In genomic region chr16:85027349-85027967, GRCh38 we compare ENCODE assay signal across 8 cellular contexts. TPM values are rescaled to one million over a fixed set of nuclear protein-coding genes. Genes with fewer than 3 reads are reported as not detected.
DNase-seq lines count a peak whose midpoint lies in the region; ATAC-seq and TF ChIP-seq lines count a peak whose summit lies in the region.

Gene KIAA0513 (plus strand): TSS chr16:85027795. CDS start chr16:85067072, 39,277 bp downstream.

- H3K27ac ChIP-seq in heart left ventricle: peak within 1 kb of the TSS; percentile 24 to 92 (median 79)

- H3K9me3 ChIP-seq in adipocyte (ENCODE audit: control insufficient read depth, low read length): no peaks in the 10 kb centered on the region
- H3K9me3 ChIP-seq in heart left ventricle: peaks cover 0 to 4% (median 0%) of the 10 kb centered on the region in 12 donors

- WGBS in heart left ventricle, 4 donors: 0% methylated on average over 14 to 59 of the region's 59 CpGs

- intact Hi-C loops in heart left ventricle (cut with DNase I): loop anchor here in 2 of 10 donors (1.0 to 5.0 kb wide), 2 partner anchors 16 to 60 kb away; partner anchors contain the start of gene ZDHHC7 (in 2 of the 2)
- intact Hi-C loops in posterior vena cava (cut with DNase I): no loop called here

- peaks cover 22% of the 10 kb centered on the region for H3K27me3 Mint-ChIP-seq in type B pancreatic cell

- ATAC-seq in HG02623 (IDR thresholded peaks at IDR 0.05; ENCODE audit: unreplicated experiment) (peak; percentile 84), heart left ventricle (peak; percentile 68 to 91 (median 88))

- peak within 1 kb of the TSS; percentile 95 for H3K4me3 Mint-ChIP-seq in type B pancreatic cell

- H3K4me3 ChIP-seq in adipocyte (ENCODE audit: low read length): peak within 1 kb of the TSS; percentile 97
- H3K4me3 ChIP-seq in heart left ventricle: peak within 1 kb of the TSS; percentile 55 to 98 (median 80)

- H3K27ac Mint-ChIP-seq in type B pancreatic cell: peak within 1 kb of the TSS; percentile 94

- H3K36me3 Mint-ChIP-seq in type B pancreatic cell: no peaks in the 10 kb centered on the region

- DNase-seq in NCI-H1105 treated with DMSO at 0.1 percent for 48 hours (lab: John Stamatoyannopoulos, UW) (peak; percentile 78), SW 1271 (lab: John Stamatoyannopoulos, UW) (peak; percentile 49 to 87), adipocyte (ENCODE audit: low read depth) (peak; percentile 98), heart left ventricle (peak; percentile 94 to 98 (median 95)), posterior vena cava (ENCODE audit: low spot score) (peak; percentile 98), type B pancreatic cell (ENCODE audit: extremely low spot score, unreplicated experiment) (peak; percentile 99)

- no peaks in the 10 kb centered on the region for H3K27me3 ChIP-seq in adipocyte (replicated peaks; ENCODE audit: control insufficient read depth, insufficient read depth, low read length)
- H3K27me3 ChIP-seq in heart left ventricle: no peaks in the 10 kb centered on the region

- peak; percentile 38; the same call in 2 of the 3 replicates for TF ChIP-seq CTCF in GM12872 (IDR thresholded peaks at IDR 0.05; ENCODE audit: insufficient read depth, low read depth, low read length)
- peak in 7 of 12 donors; percentile 30 to 55 (median 37) for TF ChIP-seq CTCF in heart left ventricle (IDR thresholded peaks at IDR 0.05)
- no peak for TF ChIP-seq CTCF in type B pancreatic cell (conservative IDR thresholded peaks at IDR 0.05)

- H3K36me3 ChIP-seq in adipocyte (ENCODE audit: control insufficient read depth, insufficient read depth, low read length, severe bottlenecking): peaks cover 8% of the 10 kb centered on the region
- H3K36me3 ChIP-seq in heart left ventricle: peaks cover 0 to 10% (median 0%) of the 10 kb centered on the region in 9 donors

- peaks cover 34% of the 10 kb centered on the region for H3K4me1 ChIP-seq in adipocyte (ENCODE audit: control insufficient read depth, insufficient read depth, low read length)
- H3K4me1 ChIP-seq in heart left ventricle: peaks cover 3 to 49% (median 15%) of the 10 kb centered on the region in 12 donors

- H3K9ac ChIP-seq in adipocyte (ENCODE audit: low read length): peak within 1 kb of the TSS; percentile 95

- H3K9me3 Mint-ChIP-seq in type B pancreatic cell: no peaks in the 10 kb centered on the region

- H3K4me1 Mint-ChIP-seq in type B pancreatic cell (ENCODE audit: unreplicated experiment): peaks cover 19% of the 10 kb centered on the region

- TF ChIP-seq POLR2A in heart left ventricle (IDR thresholded peaks at IDR 0.05): peak in 1 of 2 donors; percentile 98

RNA-seq across cellular contexts. Expression of gene KIAA0513, which starts in this region (rescaled TPM):
- total RNA-seq in heart left ventricle: 10 to 100 TPM in 4 of 9 donors, 1 to 10 TPM in 5; 4.8 to 14.0 (median 10.0) TPM
- 1 to 10 TPM; 4.5 to 6.7 TPM for polyA plus RNA-seq in heart left ventricle
- 10 to 100 TPM; 14.7 to 15.8 TPM for total RNA-seq in posterior vena cava
- 12.9 and 30.4 TPM in 2 replicates for total RNA-seq in type B pancreatic cell (ENCODE audit: low replicate concordance)

Comparison
In these comparisons a context has a peak if more than half of its experiments do, and no peak if none do; other contexts are left out.
1. Peak in every context shown above with its lines: DNase-seq, ATAC-seq, H3K4me3 ChIP-seq and H3K27ac ChIP-seq.